In the genomic region with DNA sequence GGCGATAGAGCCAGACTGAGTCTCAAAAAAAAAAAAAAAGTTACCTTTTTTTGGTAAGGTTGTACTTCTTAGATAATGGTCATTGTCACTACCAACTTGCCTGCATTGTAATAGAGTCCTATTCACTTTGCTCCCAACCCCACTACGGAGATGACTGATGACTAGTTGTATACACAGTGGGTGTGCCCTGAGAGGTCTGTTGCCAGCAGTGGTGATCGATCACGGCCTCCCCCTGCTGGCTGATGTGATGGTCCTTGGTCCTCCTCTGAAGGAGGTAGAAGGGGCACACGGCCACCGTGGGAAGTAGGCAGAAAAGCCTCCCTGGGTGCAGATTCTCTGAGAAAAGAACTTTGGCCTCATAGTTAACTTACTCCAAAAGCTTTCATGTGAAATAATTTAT, we compare ENCODE assay signal across 9 cellular contexts. TPM values are rescaled to one million over a fixed set of nuclear protein-coding genes. Genes with fewer than 3 reads are reported as not detected.
DNase-seq lines count a peak whose midpoint lies in the region; ATAC-seq and TF ChIP-seq lines count a peak whose summit lies in the region.
"Had no signal": no experiment of that assay in that cellular context is flagged by ENCODE, and none has a peak within 500 bp of the region (broad histone marks: within the 10 kb centered on the region; RNA-seq: fewer than 3 reads in every experiment).

No MANE protein-coding gene starts in this region.

- DNase-seq in SIG-M5 treated with dmso at 0.1 percent for 504 hours (lab: John Stamatoyannopoulos, UW; ENCODE audit: unreplicated experiment): peak; percentile 58
- no peak for DNase-seq in SIG-M5 (lab: John Stamatoyannopoulos, UW)
- peak; percentile 26 to 38 for DNase-seq in SHP77 (lab: John Stamatoyannopoulos, UW)
- peak; percentile 17 to 48 (median 30) for DNase-seq in body of pancreas
- DNase-seq in ascending aorta (ENCODE audit: low spot score in 2 of 2): no peak
- DNase-seq in caudate nucleus (lab: John Stamatoyannopoulos, UW): no peak

- ATAC-seq in HG03175 (IDR thresholded peaks at IDR 0.05; ENCODE audit: unreplicated experiment): peak; percentile 46
- no peak for ATAC-seq in body of pancreas

- intact Hi-C loops in body of pancreas (cut with DNase I): no loop called here
- intact Hi-C loops in ascending aorta (cut with DNase I): no loop called here

- 28 to 30% methylated on average over 6 of the region's 6 CpGs for WGBS in body of pancreas, 2 donors

- H3K27ac Mint-ChIP-seq in nephron: no peak overlapping the region
- H3K27ac Mint-ChIP-seq: activated naive CD4-positive, alpha-beta T cell treated with anti-CD3 and anti-CD28 coated beads, Interleukin-2, amount 50 U/mL, for 24 hours had no signal

- H3K9me3 ChIP-seq in body of pancreas: no peaks in the 10 kb centered on the region
- H3K9me3 ChIP-seq in ascending aorta: no peaks in the 10 kb centered on the region

- H3K36me3 Mint-ChIP-seq in nephron (ENCODE audit: low read depth): no peaks in the 10 kb centered on the region
- H3K36me3 Mint-ChIP-seq: activated naive CD4-positive, alpha-beta T cell treated with anti-CD3 and anti-CD28 coated beads, Interleukin-2, amount 50 U/mL, for 24 hours had no signal

- no peaks in the 10 kb centered on the region for H3K36me3 ChIP-seq in body of pancreas (replicated peaks in 1 of 2; ENCODE audit: insufficient read depth in 1 of 2, low read depth in 2 of 2)
- no peaks in the 10 kb centered on the region for H3K36me3 ChIP-seq in ascending aorta

- H3K9me3 Mint-ChIP-seq in nephron: no peaks in the 10 kb centered on the region
- H3K9me3 Mint-ChIP-seq: activated naive CD4-positive, alpha-beta T cell treated with anti-CD3 and anti-CD28 coated beads, Interleukin-2, amount 50 U/mL, for 24 hours had no signal

- no peak overlapping the region for H3K27ac ChIP-seq in body of pancreas
- no peak overlapping the region for H3K27ac ChIP-seq in ascending aorta
- no peak overlapping the region for H3K27ac ChIP-seq in caudate nucleus (ENCODE audit: low read depth, low read length)

- no peaks in the 10 kb centered on the region for H3K4me1 Mint-ChIP-seq in nephron
- H3K4me1 Mint-ChIP-seq: activated naive CD4-positive, alpha-beta T cell treated with anti-CD3 and anti-CD28 coated beads, Interleukin-2, amount 50 U/mL, for 24 hours had no signal

- TF ChIP-seq POLR2A in body of pancreas (IDR thresholded peaks at IDR 0.05): no peak

- no peak overlapping the region for H3K4me3 Mint-ChIP-seq in nephron
- H3K4me3 Mint-ChIP-seq: activated naive CD4-positive, alpha-beta T cell treated with anti-CD3 and anti-CD28 coated beads, Interleukin-2, amount 50 U/mL, for 24 hours had no signal

- H3K27me3 ChIP-seq in body of pancreas (no peaks in the 10 kb centered on the region), ascending aorta (no peaks in the 10 kb centered on the region)

- H3K27me3 Mint-ChIP-seq in nephron (ENCODE audit: low read depth): peaks cover 6% of the 10 kb centered on the region

- H3K4me3 ChIP-seq in body of pancreas (no peak overlapping the region), ascending aorta (no peak overlapping the region)

- H3K4me1 ChIP-seq in body of pancreas (no peaks in the 10 kb centered on the region), ascending aorta (no peaks in the 10 kb centered on the region)

- TF ChIP-seq CTCF in body of pancreas (IDR thresholded peaks at IDR 0.05) (peak in 4 of 7 experiments; percentile 8 to 33 (median 22)), nephron (IDR thresholded peaks at IDR 0.05; ENCODE audit: unreplicated experiment in 3 of 3) (peak in 2 of 3 experiments; percentile 11 to 46), ascending aorta (IDR thresholded peaks at IDR 0.05) (no peak)

RNA-seq across cellular contexts. Expression of a gene that starts 10.7 kb away (rescaled TPM):
- 1 to 10 TPM in 1 of 2 donors, under 1 TPM in 1; 0.66 to 1.3 TPM for total RNA-seq in body of pancreas
- total RNA-seq in ascending aorta: not detected

RNA-seq across cellular contexts. Expression of a gene that starts 35.0 kb away (rescaled TPM):
- total RNA-seq in body of pancreas: 10 to 100 TPM in 1 of 2 donors, 1 to 10 TPM in 1; 9.1 to 10.2 TPM
- 1.4 TPM for total RNA-seq in ascending aorta

Comparison
In these comparisons a context has a peak if more than half of its experiments do, and no peak if none do; other contexts are left out.
1. DNase-seq: peak in SIG-M5 treated with dmso at 0.1 percent for 504 hours (single experiment), SHP77 (2 of 2) and body of pancreas (4 of 4); none in SIG-M5 (single experiment), ascending aorta (0 of 2) and caudate nucleus (0 of 61).
2. CTCF ChIP-seq: peak in body of pancreas (4 of 7) and nephron (2 of 3); none in ascending aorta (0 of 3).